In genomic region chr3:152283492-152284381, GRCh38 we compare ENCODE assay signal across 8 cellular contexts. TPM values are rescaled to one million over a fixed set of nuclear protein-coding genes. Genes with fewer than 3 reads are reported as not detected.
DNase-seq lines count a peak whose midpoint lies in the region; ATAC-seq and TF ChIP-seq lines count a peak whose summit lies in the region.

No MANE protein-coding gene starts in this region.

- peaks cover 10% of the 10 kb centered on the region for H3K36me3 Mint-ChIP-seq in activated CD4-positive, alpha-beta T cell treated with anti-CD3 and anti-CD28 coated beads for 36 hours (ENCODE audit: low read depth)
- peaks cover 14% of the 10 kb centered on the region for H3K36me3 Mint-ChIP-seq in stimulated activated memory B cell treated with anti-CD40 and anti-IgM and Interleukin-4, amounts not matched to agents 10 μg/mL and 1 μg/mL and 100 μg/mL, for 72 hours

- H4K20me1 ChIP-seq in MM.1S (ENCODE audit: insufficient read depth, low read length), result peaks cover 29% of the 10 kb centered on the region

- H3K9me3 Mint-ChIP-seq in activated CD4-positive, alpha-beta T cell treated with anti-CD3 and anti-CD28 coated beads for 36 hours (ENCODE audit: low read depth), result no peaks in the 10 kb centered on the region
- no peaks in the 10 kb centered on the region for H3K9me3 Mint-ChIP-seq in stimulated activated memory B cell treated with anti-CD40 and anti-IgM and Interleukin-4, amounts not matched to agents 10 μg/mL and 1 μg/mL and 100 μg/mL, for 72 hours

- H3K79me2 ChIP-seq in MM.1S (ENCODE audit: low read length), result peaks cover 95% of the 10 kb centered on the region

- CTCF ChIA-PET in activated CD4-positive, alpha-beta T cell treated with anti-CD3 and anti-CD28 coated beads for 36 hours (lab: Charles Lee), result interaction anchor here (1.0 to 3.5 kb wide), 9 partner anchors 8 to 161 kb away, joined by 3 to 19 read pairs (median 4); no protein-coding TSS in a partner anchor

- peak overlapping the region; percentile 66 for H3K4me2 ChIP-seq in MM.1S (ENCODE audit: low read depth, low read length)

- H3K4me1 ChIP-seq in MM.1S (ENCODE audit: low read length) (peaks cover 45% of the 10 kb centered on the region), endocrine pancreas (ENCODE audit: control insufficient read depth, insufficient read depth, low read length) (peaks cover 30% of the 10 kb centered on the region)

- H3K36me3 ChIP-seq in MM.1S (replicated peaks; ENCODE audit: insufficient read depth, low read length), result no peaks in the 10 kb centered on the region; the same call in 1 of the 2 replicates
- no peaks in the 10 kb centered on the region for H3K36me3 ChIP-seq in endocrine pancreas (ENCODE audit: control insufficient read depth, insufficient read depth, low read length)

- no peaks in the 10 kb centered on the region for H3K27me3 Mint-ChIP-seq in activated CD4-positive, alpha-beta T cell treated with anti-CD3 and anti-CD28 coated beads for 36 hours
- H3K27me3 Mint-ChIP-seq in stimulated activated memory B cell treated with anti-CD40 and anti-IgM and Interleukin-4, amounts not matched to agents 10 μg/mL and 1 μg/mL and 100 μg/mL, for 72 hours, result no peaks in the 10 kb centered on the region

- peak overlapping the region; percentile 92; the same call in 1 of the 2 replicates for H3K27ac ChIP-seq in MM.1S (ENCODE audit: low read length)

- POLR2A ChIA-PET in activated CD4-positive, alpha-beta T cell treated with anti-CD3 and anti-CD28 coated beads for 36 hours (lab: Charles Lee), result interaction anchor here (0.6 to 1.5 kb wide), 3 partner anchors 11 to 26 kb away, joined by 3 read pairs; no protein-coding TSS in a partner anchor

- H3K27ac Mint-ChIP-seq in activated CD4-positive, alpha-beta T cell treated with anti-CD3 and anti-CD28 coated beads for 36 hours, result peak overlapping the region; percentile 87
- H3K27ac Mint-ChIP-seq in stimulated activated memory B cell treated with anti-CD40 and anti-IgM and Interleukin-4, amounts not matched to agents 10 μg/mL and 1 μg/mL and 100 μg/mL, for 72 hours, result peak overlapping the region; percentile 61

- H3K9me3 ChIP-seq in MM.1S (replicated peaks; ENCODE audit: insufficient read depth, low read length) (no peaks in the 10 kb centered on the region), endocrine pancreas (ENCODE audit: control insufficient read depth, low read length) (no peaks in the 10 kb centered on the region)

- peaks cover 79% of the 10 kb centered on the region for H3K4me1 Mint-ChIP-seq in activated CD4-positive, alpha-beta T cell treated with anti-CD3 and anti-CD28 coated beads for 36 hours
- peaks cover 78% of the 10 kb centered on the region for H3K4me1 Mint-ChIP-seq in stimulated activated memory B cell treated with anti-CD40 and anti-IgM and Interleukin-4, amounts not matched to agents 10 μg/mL and 1 μg/mL and 100 μg/mL, for 72 hours

- H3K4me3 ChIP-seq in MM.1S (ENCODE audit: low read length) (no peak overlapping the region), endocrine pancreas (ENCODE audit: control insufficient read depth, insufficient read depth, low read length) (peak overlapping the region; percentile 0)

- no peak for TF ChIP-seq CTCF in MM.1S (IDR thresholded peaks at IDR 0.05; ENCODE audit: low read length)

- intact Hi-C loops in activated CD4-positive, alpha-beta T cell treated with anti-CD3 and anti-CD28 coated beads for 36 hours (cut with DNase I, micrococcal nuclease), result loop anchor here in 1 of 2 experiments (2.0 kb wide), 1 partner anchor 17 kb away; no protein-coding TSS in a partner anchor

- peak overlapping the region; percentile 44 for H3K4me3 Mint-ChIP-seq in activated CD4-positive, alpha-beta T cell treated with anti-CD3 and anti-CD28 coated beads for 36 hours
- H3K4me3 Mint-ChIP-seq in stimulated activated memory B cell treated with anti-CD40 and anti-IgM and Interleukin-4, amounts not matched to agents 10 μg/mL and 1 μg/mL and 100 μg/mL, for 72 hours, result peak overlapping the region; percentile 53

- no peak for DNase-seq in activated CD4-positive, alpha-beta T cell treated with anti-CD3 and anti-CD28 coated beads for 36 hours
- no peak for DNase-seq in activated CD4-positive, alpha-beta T cell treated with anti-CD3 and anti-CD28 coated beads, Interleukin-2, amount 50 U/mL, for 1 hour
- no peak for DNase-seq in MM.1S
- no peak for DNase-seq in stimulated activated CD4-positive, alpha-beta T cell treated with anti-CD3 and anti-CD28 coated beads, Interleukin-12 subunit alpha, Interleukin-12 subunit beta, amount 100 ng/mL, for 4 hours
- DNase-seq in ureter (ENCODE audit: low spot score), result no peak
- DNase-seq in DMS153 treated with DMSO at 0.1 percent for 48 hours (lab: John Stamatoyannopoulos, UW; ENCODE audit: unreplicated experiment), result no peak

- H2AFZ ChIP-seq in MM.1S (ENCODE audit: low read length), result no peak overlapping the region

- no peak overlapping the region for H3K9ac ChIP-seq in MM.1S (ENCODE audit: low read length)
- H3K9ac ChIP-seq in endocrine pancreas (ENCODE audit: control insufficient read depth, insufficient read depth, low read length), result no peak overlapping the region

- ATAC-seq in activated CD4-positive, alpha-beta T cell treated with anti-CD3 and anti-CD28 coated beads for 36 hours, result no peak
- no peak for ATAC-seq in stimulated activated memory B cell treated with anti-CD40 and anti-IgM and Interleukin-4, amounts not matched to agents 10 μg/mL and 1 μg/mL and 100 μg/mL, for 72 hours

- H3K27me3 ChIP-seq in MM.1S (replicated peaks; ENCODE audit: insufficient read depth, low read length), result no peaks in the 10 kb centered on the region
- H3K27me3 ChIP-seq in endocrine pancreas (ENCODE audit: control insufficient read depth, insufficient read depth, low read length), result no peaks in the 10 kb centered on the region

- H3F3A ChIP-seq in MM.1S (ENCODE audit: insufficient read depth, low read length), result peaks cover 45% of the 10 kb centered on the region

- no peaks in the 10 kb centered on the region for H3K9me2 ChIP-seq in MM.1S (replicated peaks; ENCODE audit: insufficient read depth, low read length)

RNA-seq across cellular contexts. Expression of gene MBNL1, which starts 15.0 kb away (rescaled TPM):
- 100 to 1,000 TPM; 317 to 481 TPM for total RNA-seq in activated CD4-positive, alpha-beta T cell treated with anti-CD3 and anti-CD28 coated beads for 36 hours
- 223 TPM for total RNA-seq in ureter
